In the genomic region with DNA sequence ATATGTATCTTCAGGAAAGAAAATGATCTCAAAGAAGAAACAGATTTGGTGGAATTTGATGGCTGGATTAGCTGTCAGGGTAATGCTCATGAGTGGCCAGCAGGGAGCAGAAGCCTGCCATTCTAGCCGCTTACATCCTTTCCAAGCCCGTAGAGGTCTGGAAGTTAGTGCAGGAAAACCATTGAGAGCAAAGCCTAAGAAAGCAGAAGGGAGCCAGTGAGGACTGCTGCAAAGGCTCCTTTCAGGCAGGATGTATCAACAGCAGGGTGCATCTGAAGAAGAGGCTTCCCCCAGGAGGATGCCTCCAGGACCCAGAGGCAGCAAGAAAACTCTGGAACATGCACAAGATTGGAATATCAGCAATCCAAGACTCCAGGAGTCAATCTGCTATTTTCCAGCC, we compare ENCODE assay signal across 10 cellular contexts. TPM values are rescaled to one million over a fixed set of nuclear protein-coding genes. Genes with fewer than 3 reads are reported as not detected.
A peak's percentile ranks its signal among the peaks of the same experiment; 100 is the strongest.
DNase-seq lines count a peak whose midpoint lies in the region; ATAC-seq and TF ChIP-seq lines count a peak whose summit lies in the region.
"Had no signal": no experiment of that assay in that cellular context is flagged by ENCODE, and none has a peak within 500 bp of the region (broad histone marks: within the 10 kb centered on the region; RNA-seq: fewer than 3 reads in every experiment).

No MANE protein-coding gene starts in this region.

- intact Hi-C loops in gastrocnemius medialis (cut with DNase I; ENCODE audit: low total_unique reads) = loop anchor here (1.0 to 5.0 kb wide), 3 partner anchors 46 to 499 kb away; no protein-coding TSS in a partner anchor

- H3K36me3 Mint-ChIP-seq in brain = no peaks in the 10 kb centered on the region

- H3K9ac ChIP-seq in KMS-11 = no peak overlapping the region
- H3K9ac ChIP-seq: BLaER1 had no signal

- H3K4me1 Mint-ChIP-seq in brain = peaks cover 24% of the 10 kb centered on the region

- H3K27ac Mint-ChIP-seq in brain = peak overlapping the region in 3 of 5 experiments; percentile 0 to 52 (median 0)
- H3K27ac Mint-ChIP-seq: stimulated activated naive CD8-positive, alpha-beta T cell treated with anti-CD3 and anti-CD28 coated beads, Interleukin-15, Interleukin-2, amounts not matched to agents 100 ng/mL and 50 ng/mL, for 24 hours had no signal

- peak; percentile 93; the same call in 1 of the 2 replicates for TF ChIP-seq CTCF in KMS-11 (conservative IDR thresholded peaks at IDR 0.05; ENCODE audit: low read depth, low read length)
- TF ChIP-seq CTCF in RWPE1 (conservative IDR thresholded peaks at IDR 0.05; ENCODE audit: low read depth) = peak; percentile 87
- TF ChIP-seq CTCF in brain (conservative IDR thresholded peaks at IDR 0.05) = peak; percentile 95 to 97
- TF ChIP-seq CTCF in gastrocnemius medialis (IDR thresholded peaks at IDR 0.05 in 4 of 5, conservative IDR thresholded peaks at IDR 0.05 in 1 of 5) = peak; percentile 79 to 92 (median 82)

- H3K27ac ChIP-seq in KMS-11 (no peak overlapping the region), RWPE1 (no peak overlapping the region), gastrocnemius medialis (no peak overlapping the region)
- H3K27ac ChIP-seq: BLaER1 had no signal

- peaks cover 4% of the 10 kb centered on the region for H3K27me3 Mint-ChIP-seq in brain
- H3K27me3 Mint-ChIP-seq: stimulated activated naive CD8-positive, alpha-beta T cell treated with anti-CD3 and anti-CD28 coated beads, Interleukin-15, Interleukin-2, amounts not matched to agents 100 ng/mL and 50 ng/mL, for 24 hours had no signal

- in situ Hi-C loops in gastrocnemius medialis (cut with MboI; ENCODE audit: low sequenced_read_pairs in 4 of 4) = loop anchor here (5.0 to 25.0 kb wide), 4 partner anchors 496 to 1129 kb away; no protein-coding TSS in a partner anchor

- H2AFZ ChIP-seq in KMS-11 (ENCODE audit: low read depth) = no peak overlapping the region

- H3K79me2 ChIP-seq in KMS-11 (ENCODE audit: insufficient read depth, low read depth) = no peaks in the 10 kb centered on the region

- H3K36me3 ChIP-seq in KMS-11 (ENCODE audit: insufficient read depth) (no peaks in the 10 kb centered on the region), gastrocnemius medialis (no peaks in the 10 kb centered on the region)
- H3K36me3 ChIP-seq: BLaER1 had no signal

- no peak overlapping the region for H3K4me2 ChIP-seq in KMS-11
- H3K4me2 ChIP-seq: BLaER1 had no signal

- DNase-seq in NCI-H1092 treated with DMSO at 0.1 percent for 48 hours (lab: John Stamatoyannopoulos, UW) (peak; percentile 24), NCI-H1092 (lab: John Stamatoyannopoulos, UW) (no peak), RWPE1 (ENCODE audit: low spot score) (peak; percentile 64), iPS DF 19.7 (ENCODE audit: low read depth, low spot score) (peak; percentile 86), gastrocnemius medialis (peak; percentile 35 to 53)

- peak; percentile 89 for ATAC-seq in gastrocnemius medialis
- ATAC-seq in HG03457 (IDR thresholded peaks at IDR 0.05; ENCODE audit: unreplicated experiment) = no peak

- H3K27me3 ChIP-seq in KMS-11 (ENCODE audit: insufficient read depth, low read depth) = no peaks in the 10 kb centered on the region
- H3K27me3 ChIP-seq in gastrocnemius medialis = no peaks in the 10 kb centered on the region
- H3K27me3 ChIP-seq: BLaER1 had no signal

- H3K4me1 ChIP-seq in KMS-11 (ENCODE audit: low read depth, poor library complexity, severe bottlenecking) = no peaks in the 10 kb centered on the region
- H3K4me1 ChIP-seq in gastrocnemius medialis = no peaks in the 10 kb centered on the region

- no peak overlapping the region for H3K4me3 Mint-ChIP-seq in brain
- H3K4me3 Mint-ChIP-seq: stimulated activated naive CD8-positive, alpha-beta T cell treated with anti-CD3 and anti-CD28 coated beads, Interleukin-15, Interleukin-2, amounts not matched to agents 100 ng/mL and 50 ng/mL, for 24 hours had no signal

- no peaks in the 10 kb centered on the region for H4K20me1 ChIP-seq in KMS-11 (ENCODE audit: insufficient read depth)
- H4K20me1 ChIP-seq: BLaER1 had no signal

- no peak for TF ChIP-seq POLR2A in gastrocnemius medialis (IDR thresholded peaks at IDR 0.05)

- CTCF ChIA-PET in RWPE1 (lab: Yijun Ruan, JAX) = interaction anchor here (0.6 to 3.3 kb wide), 13 partner anchors 17 to 1360 kb away, joined by 3 to 24 read pairs (median 3); no protein-coding TSS in a partner anchor

- no peaks in the 10 kb centered on the region for H3K9me3 ChIP-seq in gastrocnemius medialis
- H3K9me3 ChIP-seq: BLaER1 had no signal

- H3K4me3 ChIP-seq in KMS-11 (IDR thresholded peaks at IDR 0.05; ENCODE audit: insufficient read depth, low read depth, low read length) = no peak overlapping the region
- no peak overlapping the region for H3K4me3 ChIP-seq in gastrocnemius medialis
- H3K4me3 ChIP-seq: BLaER1 had no signal

- H3K9me3 Mint-ChIP-seq in brain = peaks cover 0 to 2% (median 0%) of the 10 kb centered on the region in 5 experiments
- H3K9me3 Mint-ChIP-seq: stimulated activated naive CD8-positive, alpha-beta T cell treated with anti-CD3 and anti-CD28 coated beads, Interleukin-15, Interleukin-2, amounts not matched to agents 100 ng/mL and 50 ng/mL, for 24 hours had no signal

- POLR2A ChIA-PET in RWPE1 (lab: Yijun Ruan, JAX; ENCODE audit: low non-redundant PET) = no interaction called here

RNA-seq across cellular contexts. Expression of gene LBH, which starts 22.9 kb away (rescaled TPM):
- polyA plus RNA-seq in brain (ENCODE audit: insufficient read depth, low read depth, low replicate concordance) = 28.5 TPM
- 10 to 100 TPM in 2 of 4 donors, 1 to 10 TPM in 2; 5.4 to 37.6 (median 12.5) TPM for total RNA-seq in gastrocnemius medialis
